ENCODE assay signal across 12 cellular contexts in the genomic region with DNA sequence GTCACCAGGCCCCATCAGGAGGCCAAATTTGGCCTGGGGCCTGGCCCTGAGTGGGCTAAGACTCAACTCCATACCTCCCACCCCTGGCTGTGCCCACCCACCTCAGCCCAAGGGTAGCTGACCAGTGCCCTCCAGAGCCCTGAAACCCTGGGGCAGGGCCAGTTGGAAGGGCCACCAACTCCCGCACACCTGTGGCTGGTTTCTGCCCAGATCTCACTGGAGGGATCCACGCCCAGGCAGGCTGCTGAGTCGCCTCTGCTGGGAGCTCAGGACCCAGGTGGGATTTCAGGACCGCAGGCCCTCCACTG. TPM values are rescaled to one million over a fixed set of nuclear protein-coding genes. Genes with fewer than 3 reads are reported as not detected.
DNase-seq lines count a peak whose midpoint lies in the region; ATAC-seq and TF ChIP-seq lines count a peak whose summit lies in the region.
"Had no signal": no experiment of that assay in that cellular context is flagged by ENCODE, and none has a peak within 500 bp of the region (broad histone marks: within the 10 kb centered on the region; RNA-seq: fewer than 3 reads in every experiment).

No MANE protein-coding gene starts in this region.

- H3K4me3 Mint-ChIP-seq in activated T-cell treated with anti-CD3 and anti-CD28 coated beads, Interleukin-2, amount 50 U/mL, for 24 hours: no peak overlapping the region
- H3K4me3 Mint-ChIP-seq in osteocyte (ENCODE audit: unreplicated experiment): no peak overlapping the region
- H3K4me3 Mint-ChIP-seq: stimulated activated naive CD8-positive, alpha-beta T cell treated with anti-CD3 and anti-CD28 coated beads, Interleukin-15, Interleukin-2, amounts not matched to agents 100 ng/mL and 50 ng/mL, for 24 hours had no signal

- H3K9me3 ChIP-seq in esophagus (ENCODE audit: control insufficient read depth in 2 of 2, insufficient read depth in 1 of 2, low read depth in 1 of 2, low read length in 1 of 2): no peaks in the 10 kb centered on the region
- H3K9me3 ChIP-seq: right atrium auricular region had no signal

- H3K4me1 Mint-ChIP-seq in activated T-cell treated with anti-CD3 and anti-CD28 coated beads, Interleukin-2, amount 50 U/mL, for 24 hours (ENCODE audit: low read depth): peaks cover 11% of the 10 kb centered on the region
- peaks cover 20% of the 10 kb centered on the region for H3K4me1 Mint-ChIP-seq in osteocyte (ENCODE audit: unreplicated experiment)

- H3K27ac Mint-ChIP-seq in activated T-cell treated with anti-CD3 and anti-CD28 coated beads, Interleukin-2, amount 50 U/mL, for 24 hours: peak overlapping the region; percentile 14
- peak overlapping the region; percentile 80 for H3K27ac Mint-ChIP-seq in osteocyte (ENCODE audit: unreplicated experiment)
- H3K27ac Mint-ChIP-seq: stimulated activated naive CD8-positive, alpha-beta T cell treated with anti-CD3 and anti-CD28 coated beads, Interleukin-15, Interleukin-2, amounts not matched to agents 100 ng/mL and 50 ng/mL, for 24 hours had no signal

- WGBS in esophagus, 2 donors: 53 to 64% methylated on average over 4 of the region's 4 CpGs

- H3K4me1 ChIP-seq in esophagus (ENCODE audit: control insufficient read depth in 2 of 2, insufficient read depth in 2 of 2, low read length in 1 of 2): peaks cover 3 to 60% of the 10 kb centered on the region in 2 donors

- no peak for ATAC-seq in GM19463 (IDR thresholded peaks at IDR 0.05; ENCODE audit: unreplicated experiment)
- ATAC-seq in HG02970 (IDR thresholded peaks at IDR 0.05; ENCODE audit: low FRiP score, unreplicated experiment): no peak

- no peaks in the 10 kb centered on the region for H3K27me3 ChIP-seq in esophagus (ENCODE audit: control insufficient read depth in 1 of 2, insufficient read depth in 2 of 2, low read length in 2 of 2)
- H3K27me3 ChIP-seq: right atrium auricular region had no signal

- H3K27ac ChIP-seq in esophagus (ENCODE audit: low read depth in 2 of 2, low read length in 1 of 2) (peak overlapping the region; percentile 83 to 89), caudate nucleus (ENCODE audit: low read depth, low read length) (no peak overlapping the region)

- no peaks in the 10 kb centered on the region for H3K36me3 Mint-ChIP-seq in activated T-cell treated with anti-CD3 and anti-CD28 coated beads, Interleukin-2, amount 50 U/mL, for 24 hours (ENCODE audit: low read depth)
- H3K36me3 Mint-ChIP-seq in osteocyte (ENCODE audit: unreplicated experiment): no peaks in the 10 kb centered on the region

- H3K36me3 ChIP-seq in esophagus (ENCODE audit: control insufficient read depth in 2 of 2, insufficient read depth in 2 of 2, low read length in 1 of 2): no peaks in the 10 kb centered on the region
- H3K36me3 ChIP-seq: right atrium auricular region had no signal

- no peaks in the 10 kb centered on the region for H3K27me3 Mint-ChIP-seq in activated T-cell treated with anti-CD3 and anti-CD28 coated beads, Interleukin-2, amount 50 U/mL, for 24 hours
- no peaks in the 10 kb centered on the region for H3K27me3 Mint-ChIP-seq in osteocyte (ENCODE audit: unreplicated experiment)
- H3K27me3 Mint-ChIP-seq: stimulated activated naive CD8-positive, alpha-beta T cell treated with anti-CD3 and anti-CD28 coated beads, Interleukin-15, Interleukin-2, amounts not matched to agents 100 ng/mL and 50 ng/mL, for 24 hours had no signal

- TF ChIP-seq CTCF in osteocyte (IDR thresholded peaks at IDR 0.05): no peak

- H3K9me3 Mint-ChIP-seq in activated T-cell treated with anti-CD3 and anti-CD28 coated beads, Interleukin-2, amount 50 U/mL, for 24 hours: no peaks in the 10 kb centered on the region
- no peaks in the 10 kb centered on the region for H3K9me3 Mint-ChIP-seq in osteocyte (ENCODE audit: unreplicated experiment)
- H3K9me3 Mint-ChIP-seq: stimulated activated naive CD8-positive, alpha-beta T cell treated with anti-CD3 and anti-CD28 coated beads, Interleukin-15, Interleukin-2, amounts not matched to agents 100 ng/mL and 50 ng/mL, for 24 hours had no signal

- DNase-seq in activated T-cell treated with anti-CD3 and anti-CD28 coated beads, Interleukin-2, amount 50 U/mL, for 24 hours: no peak
- DNase-seq in activated T-cell treated with anti-CD3 and anti-CD28 coated beads, Interleukin-2, amount 50 U/mL, for 48 hours: no peak
- no peak for DNase-seq in osteocyte (ENCODE audit: extremely low spot score, unreplicated experiment)
- DNase-seq in HT-29 (ENCODE audit: low spot score): no peak
- no peak for DNase-seq in caudate nucleus (lab: John Stamatoyannopoulos, UW)
- DNase-seq: activated CD4-positive, alpha-beta T cell treated with anti-CD3 and anti-CD28 coated beads for 1 hour; MM.1S had no signal

- H3K4me3 ChIP-seq in esophagus (ENCODE audit: low read depth in 1 of 2, low read length in 2 of 2): no peak overlapping the region
- H3K4me3 ChIP-seq: right atrium auricular region had no signal

RNA-seq across cellular contexts. Expression of a gene that starts 8.9 kb away (rescaled TPM):
- polyA plus RNA-seq in esophagus: 10 to 100 TPM; 33.8 to 43.4 TPM
- 18.6 TPM in 2 replicates for total RNA-seq in osteocyte
- 161 and 183 TPM in 2 replicates for total RNA-seq in HT-29 (2014; rRNA removed; shearing (Covaris generic))

RNA-seq across cellular contexts. Expression of a gene that starts 33.2 kb away (rescaled TPM):
- polyA plus RNA-seq in esophagus: 10 to 100 TPM; 16.1 to 31.2 TPM
- 54.9 and 55.5 TPM in 2 replicates for total RNA-seq in osteocyte
- total RNA-seq in HT-29 (2014; rRNA removed; shearing (Covaris generic)): 70.4 and 75.0 TPM in 2 replicates

RNA-seq across cellular contexts. Expression of a gene that starts 33.4 kb away (rescaled TPM):
- 1 to 10 TPM; 8.6 TPM for polyA plus RNA-seq in esophagus
- 27.1 and 27.9 TPM in 2 replicates for total RNA-seq in osteocyte
- total RNA-seq in HT-29 (2014; rRNA removed; shearing (Covaris generic)): 17.9 and 27.1 TPM in 2 replicates
